Comparison of ENCODE assay signal across 17 cellular contexts in the genomic region with DNA sequence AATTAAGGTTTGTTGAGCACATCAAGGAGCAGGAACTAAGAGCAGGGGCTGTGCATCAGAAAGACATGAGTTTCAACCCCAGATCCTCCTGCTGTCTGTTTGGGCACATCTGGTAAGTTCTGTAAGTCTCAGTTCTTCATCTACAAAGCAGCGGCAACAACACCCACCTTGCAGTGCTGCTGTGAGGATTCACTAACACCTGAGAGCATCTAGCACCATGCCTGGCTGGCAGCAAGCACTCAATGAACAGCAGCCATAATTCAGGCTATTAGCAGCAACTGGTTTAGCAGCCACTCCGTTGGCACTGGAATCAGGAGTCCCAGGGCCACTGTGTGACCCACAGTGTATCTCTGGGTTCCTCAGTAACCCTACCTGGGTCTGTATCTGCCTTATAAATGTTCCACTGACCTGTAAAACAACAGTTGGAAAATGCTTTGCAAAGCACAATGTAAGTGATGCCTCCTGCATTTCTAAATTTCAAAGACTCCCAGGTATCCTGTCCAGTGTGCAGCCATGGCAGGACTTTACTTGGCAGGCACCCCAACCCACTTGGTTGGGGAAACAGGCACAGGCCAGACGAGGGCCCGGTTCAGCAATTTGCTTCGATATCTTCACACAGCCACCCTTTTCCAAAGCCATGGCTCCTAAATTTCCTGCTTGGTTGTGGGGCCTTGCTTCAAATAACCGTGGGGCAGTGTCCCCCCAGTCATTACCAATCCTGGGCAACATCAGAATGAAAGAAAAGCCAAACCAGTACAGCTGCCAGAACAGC. TPM values are rescaled to one million over a fixed set of nuclear protein-coding genes. Genes with fewer than 3 reads are reported as not detected.
A peak's percentile ranks its signal among the peaks of the same experiment; 100 is the strongest.
DNase-seq lines count a peak whose midpoint lies in the region; ATAC-seq, FAIRE-seq and TF ChIP-seq lines count a peak whose summit lies in the region.
"Had no signal": no experiment of that assay in that cellular context is flagged by ENCODE, and none has a peak within 500 bp of the region (broad histone marks: within the 10 kb centered on the region; RNA-seq: fewer than 3 reads in every experiment).

No MANE protein-coding gene starts in this region.

- H3K4me3 ChIP-seq in HepG2 (replicated peaks in 1 of 3; ENCODE audit: insufficient read depth in 1 of 3, low read depth in 2 of 3, low read length in 3 of 3) (no peak overlapping the region), right lobe of liver (no peak overlapping the region), thymus (ENCODE audit: low read length) (no peak overlapping the region)
- H3K4me3 ChIP-seq in naive thymus-derived CD4-positive, alpha-beta T cell (ENCODE audit: low read length), result no peak overlapping the region
- H3K4me3 ChIP-seq: A549, cardiac muscle cell, SJSA1 had no signal

- WGBS in HepG2 (ENCODE audit: low lambda C conversion rate), result 92% methylated on average over 6 of the region's 6 CpGs
- no CpG with 5 or more reads among the region's 6 CpGs for WGBS in right lobe of liver (ENCODE audit: insufficient coverage, low coverage, low lambda C conversion rate, missing lambda C conversion rate)
- 93% methylated on average over 6 of the region's 6 CpGs for WGBS in thymus

- POLR2A ChIA-PET in HepG2 (lab: Yijun Ruan, JAX) (interaction anchor here (3.9 kb wide), 1 partner anchor 54 kb away, joined by 29 read pairs; no protein-coding TSS in a partner anchor), activated B cell treated with CpG ODN at 0.5 μM for 24 hours (lab: Charles Lee) (no interaction called here)
- POLR2A ChIA-PET in naive thymus-derived CD4-positive, alpha-beta T cell (lab: Charles Lee), result interaction anchor here (1.0 to 5.7 kb wide), 2 partner anchors 27 to 55 kb away, joined by 3 to 59 read pairs; no protein-coding TSS in a partner anchor

- H4K20me1 ChIP-seq in HepG2 (ENCODE audit: insufficient read depth, low read length), result no peaks in the 10 kb centered on the region

- TF ChIP-seq CTCF in HepG2 (CRISPR knock-in tag; IDR thresholded peaks at IDR 0.05) (no peak), right lobe of liver (IDR thresholded peaks at IDR 0.05) (no peak), activated B cell treated with CpG ODN at 0.5 μM for 24 hours (IDR thresholded peaks at IDR 0.05) (no peak)

- no peak for ATAC-seq in HepG2
- ATAC-seq in right lobe of liver, result no peak
- ATAC-seq in activated B cell treated with CpG ODN at 0.5 μM for 24 hours (ENCODE audit: low read depth), result no peak
- ATAC-seq in naive thymus-derived CD4-positive, alpha-beta T cell, result no peak
- ATAC-seq in HG02642 (IDR thresholded peaks at IDR 0.05; ENCODE audit: poor library complexity, unreplicated experiment), result no peak
- ATAC-seq: A549; activated naive CD4-positive, alpha-beta T cell treated with anti-CD3 and anti-CD28 coated beads, Interleukin-2, amount 50 U/mL, for 72 hours; left ventricle myocardium superior; stimulated activated effector memory CD8-positive, alpha-beta T cell treated with anti-CD3 and anti-CD28 coated beads, Interleukin-12 subunit alpha, Interleukin-12 subunit beta, amount 100 ng/mL, for 72 hours had no signal

- peaks cover 81% of the 10 kb centered on the region for H3K4me1 Mint-ChIP-seq in activated B cell treated with CpG ODN at 0.5 μM for 24 hours
- H3K4me1 Mint-ChIP-seq in naive thymus-derived CD4-positive, alpha-beta T cell, result peaks cover 48 to 84% (median 74%) of the 10 kb centered on the region in 7 donors

- H3K36me3 Mint-ChIP-seq in activated B cell treated with CpG ODN at 0.5 μM for 24 hours (ENCODE audit: low read depth), result peaks cover 20% of the 10 kb centered on the region
- peaks cover 0 to 14% (median 3%) of the 10 kb centered on the region in 5 donors for H3K36me3 Mint-ChIP-seq in naive thymus-derived CD4-positive, alpha-beta T cell

- peak overlapping the region; percentile 7 for H3K27ac ChIP-seq in HepG2 (ENCODE audit: extremely low read length, insufficient read depth, low read length)
- H3K27ac ChIP-seq in right lobe of liver, result no peak overlapping the region
- H3K27ac ChIP-seq in naive thymus-derived CD4-positive, alpha-beta T cell (ENCODE audit: low read depth, low read length), result peak overlapping the region; percentile 20
- peak overlapping the region; percentile 15 for H3K27ac ChIP-seq in thymus (ENCODE audit: low read depth)
- H3K27ac ChIP-seq: SJSA1 had no signal

- BruUV-seq in HepG2 (replicated peaks; lab: Mats Ljungman, UMichigan), result no TSS peak

- no peak overlapping the region for H2AFZ ChIP-seq in HepG2 (ENCODE audit: low read length)

- no peak for FAIRE-seq in HepG2 (lab: Jason Lieb, UNC)
- FAIRE-seq: A549, small intestine had no signal

- H3K9ac ChIP-seq in HepG2 (ENCODE audit: insufficient read depth, low read depth, low read length), result no peak overlapping the region

- H3K27ac Mint-ChIP-seq in activated B cell treated with CpG ODN at 0.5 μM for 24 hours, result peak overlapping the region; percentile 79
- peak overlapping the region in 6 of 9 donors; percentile 7 to 89 (median 42) for H3K27ac Mint-ChIP-seq in naive thymus-derived CD4-positive, alpha-beta T cell
- H3K27ac Mint-ChIP-seq: stimulated activated effector memory CD8-positive, alpha-beta T cell treated with anti-CD3 and anti-CD28 coated beads, Interleukin-12 subunit alpha, Interleukin-12 subunit beta, amount 100 ng/mL, for 72 hours had no signal

- CTCF ChIA-PET in HepG2 (lab: Yijun Ruan, JAX; ENCODE audit: low intra/inter-chr PET ratio, low total read pairs), result no interaction called here
- CTCF ChIA-PET in activated B cell treated with CpG ODN at 0.5 μM for 24 hours (lab: Charles Lee), result no interaction called here
- CTCF ChIA-PET in naive thymus-derived CD4-positive, alpha-beta T cell (lab: Charles Lee), result no interaction called here

- TF ChIP-seq RAD21 in HepG2 (CRISPR knock-in tag; IDR thresholded peaks at IDR 0.05), result no peak

- no peak overlapping the region for H3K4me2 ChIP-seq in HepG2 (ENCODE audit: low read depth, low read length)

- H3K36me3 ChIP-seq in HepG2 (replicated peaks in 1 of 2; ENCODE audit: control insufficient read depth in 1 of 2, insufficient read depth in 2 of 2, low read length in 2 of 2), result peaks cover 7 to 9% of the 10 kb centered on the region in 2 experiments
- peaks cover 0 to 2% (median 0%) of the 10 kb centered on the region in 4 donors for H3K36me3 ChIP-seq in right lobe of liver
- H3K36me3 ChIP-seq in naive thymus-derived CD4-positive, alpha-beta T cell (ENCODE audit: control insufficient read depth in 2 of 3, insufficient read depth in 3 of 3, low read length in 3 of 3), result no peaks in the 10 kb centered on the region
- H3K36me3 ChIP-seq in thymus (ENCODE audit: control insufficient read depth, insufficient read depth), result peaks cover 5% of the 10 kb centered on the region
- H3K36me3 ChIP-seq: cardiac muscle cell had no signal

- no peaks in the 10 kb centered on the region for H3K9me3 Mint-ChIP-seq in activated B cell treated with CpG ODN at 0.5 μM for 24 hours
- H3K9me3 Mint-ChIP-seq in naive thymus-derived CD4-positive, alpha-beta T cell, result no peaks in the 10 kb centered on the region
- H3K9me3 Mint-ChIP-seq: activated naive CD4-positive, alpha-beta T cell treated with anti-CD3 and anti-CD28 coated beads, Interleukin-2, amount 50 U/mL, for 72 hours; stimulated activated effector memory CD8-positive, alpha-beta T cell treated with anti-CD3 and anti-CD28 coated beads, Interleukin-12 subunit alpha, Interleukin-12 subunit beta, amount 100 ng/mL, for 72 hours had no signal

- peak overlapping the region; percentile 12 for H3K4me3 Mint-ChIP-seq in activated B cell treated with CpG ODN at 0.5 μM for 24 hours
- peak overlapping the region in 4 of 10 donors; percentile 18 to 63 (median 31) for H3K4me3 Mint-ChIP-seq in naive thymus-derived CD4-positive, alpha-beta T cell
- H3K4me3 Mint-ChIP-seq: stimulated activated effector memory CD8-positive, alpha-beta T cell treated with anti-CD3 and anti-CD28 coated beads, Interleukin-12 subunit alpha, Interleukin-12 subunit beta, amount 100 ng/mL, for 72 hours had no signal

- peaks cover 80% of the 10 kb centered on the region for H3K4me1 ChIP-seq in HepG2 (ENCODE audit: insufficient read depth, low read length)
- peaks cover 0 to 37% (median 6%) of the 10 kb centered on the region in 4 donors for H3K4me1 ChIP-seq in right lobe of liver
- H3K4me1 ChIP-seq in naive thymus-derived CD4-positive, alpha-beta T cell (ENCODE audit: control insufficient read depth in 2 of 2, insufficient read depth in 2 of 2, low read length in 2 of 2), result peaks cover 25 to 42% of the 10 kb centered on the region in 2 donors
- peaks cover 39% of the 10 kb centered on the region for H3K4me1 ChIP-seq in thymus (ENCODE audit: control insufficient read depth, insufficient read depth, low read length)

- intact Hi-C loops in HepG2 (cut with micrococcal nuclease; ENCODE audit: unreplicated experiment), result loop anchor here (5.0 kb wide), 1 partner anchor 32 kb away; no protein-coding TSS in a partner anchor
- intact Hi-C loops in right lobe of liver (cut with DNase I), result no loop called here
- intact Hi-C loops in activated B cell treated with CpG ODN at 0.5 μM for 24 hours (cut with micrococcal nuclease), result loop anchor here (5.0 kb wide), 1 partner anchor 1592 kb away; the partner anchor contains the start of gene TANGO6
- intact Hi-C loops in naive thymus-derived CD4-positive, alpha-beta T cell (cut with micrococcal nuclease), result loop anchor here in 1 of 2 donors (5.0 kb wide), 3 partner anchors 32 to 1047 kb away; partner anchors contain the start of genes CMTR2 and TERF2

- H3K27me3 ChIP-seq in HepG2 (ENCODE audit: control insufficient read depth in 1 of 2, insufficient read depth in 2 of 2, low read length in 2 of 2) (no peaks in the 10 kb centered on the region; a peak in 1 of 5 replicates), right lobe of liver (no peaks in the 10 kb centered on the region), thymus (ENCODE audit: control insufficient read depth, insufficient read depth) (no peaks in the 10 kb centered on the region)
- H3K27me3 ChIP-seq in naive thymus-derived CD4-positive, alpha-beta T cell (ENCODE audit: control insufficient read depth in 2 of 2, insufficient read depth in 2 of 2, low read length in 2 of 2), result no peaks in the 10 kb centered on the region
- H3K27me3 ChIP-seq: cardiac muscle cell, SJSA1 had no signal

- no peaks in the 10 kb centered on the region for H3K9me3 ChIP-seq in HepG2 (ENCODE audit: low read length)
- no peaks in the 10 kb centered on the region for H3K9me3 ChIP-seq in right lobe of liver
- no peaks in the 10 kb centered on the region for H3K9me3 ChIP-seq in naive thymus-derived CD4-positive, alpha-beta T cell (ENCODE audit: control insufficient read depth in 2 of 3, low read length in 3 of 3)
- no peaks in the 10 kb centered on the region for H3K9me3 ChIP-seq in thymus (ENCODE audit: control insufficient read depth)
- H3K9me3 ChIP-seq: A549, SJSA1 had no signal

- DNase-seq in HepG2 (ENCODE audit: low spot score), result no peak
- no peak for DNase-seq in right lobe of liver
- DNase-seq in activated B cell treated with CpG ODN at 0.5 μM for 24 hours, result no peak
- no peak for DNase-seq in naive thymus-derived CD4-positive, alpha-beta T cell
- DNase-seq in Kasumi-1 (lab: John Stamatoyannopoulos, UW), result no peak
- DNase-seq in NCI-H146 treated with DMSO at 0.1 percent for 48 hours (lab: John Stamatoyannopoulos, UW; ENCODE audit: unreplicated experiment), result no peak
- DNase-seq: effector memory CD4-positive, alpha-beta T cell; left ventricle myocardium superior; NCI-H1048; small intestine had no signal

- no peak for TF ChIP-seq POLR2A in HepG2 (IDR thresholded peaks at IDR 0.05; ENCODE audit: insufficient read depth in 1 of 2, low read depth in 2 of 2, low read length in 2 of 2)
- TF ChIP-seq POLR2A in right lobe of liver (IDR thresholded peaks at IDR 0.05), result no peak

- no peak for TF ChIP-seq EP300 in HepG2 (IDR thresholded peaks at IDR 0.05; ENCODE audit: low read depth in 2 of 2, low read length in 2 of 2)
- no peak for TF ChIP-seq EP300 in HepG2 (CRISPR knock-in tag; IDR thresholded peaks at IDR 0.05; ENCODE audit: borderline replicate concordance)

- H3K27me3 Mint-ChIP-seq in activated B cell treated with CpG ODN at 0.5 μM for 24 hours, result no peaks in the 10 kb centered on the region
- H3K27me3 Mint-ChIP-seq in naive thymus-derived CD4-positive, alpha-beta T cell, result no peaks in the 10 kb centered on the region

- in situ Hi-C loops in HepG2 (cut with HindIII; ENCODE audit: extremely low pct_ligation_motif_present, low pct_unique_long_range_greater_than_20kb), result no loop called here

- peaks cover 75% of the 10 kb centered on the region for H3K79me2 ChIP-seq in HepG2 (ENCODE audit: insufficient read depth, low read length)

RNA-seq across cellular contexts. Expression of gene ST3GAL2, which starts 4.2 kb away (rescaled TPM):
- total RNA-seq in HepG2 (2016; rRNA removed; fragmentation: Illumina TruSeq; extraction: Trizol), result 17.8 and 24.9 TPM in 2 replicates
- total RNA-seq in HepG2 (2016; cell fraction: cytosol; rRNA removed; fragmentation: Illumina TruSeq; extraction: Trizol; ENCODE audit: low read depth), result 3.6 TPM in 2 replicates
- 15.8 and 25.9 TPM in 2 replicates for total RNA-seq in HepG2 (2016; cell fraction: insoluble cytoplasmic fraction; rRNA removed; fragmentation: Illumina TruSeq; extraction: Trizol)
- total RNA-seq in HepG2 (2016; cell fraction: membrane; rRNA removed; fragmentation: Illumina TruSeq; extraction: Trizol), result 14.6 and 18.9 TPM in 2 replicates
- total RNA-seq in HepG2 (2016; cell fraction: nucleus; rRNA removed; fragmentation: Illumina TruSeq; extraction: Trizol), result 15.0 and 18.9 TPM in 2 replicates
- 16.3 and 17.0 TPM in 2 replicates for polyA plus RNA-seq in HepG2 (2011; rRNA removed)
- polyA plus RNA-seq in HepG2 (2011; cell fraction: cytosol; rRNA removed), result 10.9 and 15.5 TPM in 2 replicates
- 14.6 and 16.7 TPM in 2 replicates for polyA plus RNA-seq in HepG2 (2011; cell fraction: nucleus; rRNA removed)
- polyA plus RNA-seq in HepG2 (2012), result 13.3 and 16.9 TPM in 2 replicates
- 2.3 and 2.9 TPM in 2 replicates for polyA plus RNA-seq in HepG2 (2016; cell fraction: cytosol; fragmentation: Illumina TruSeq; extraction: Trizol; ENCODE audit: low read depth)
- polyA plus RNA-seq in HepG2 (2016; cell fraction: insoluble cytoplasmic fraction; fragmentation: Illumina TruSeq; extraction: Trizol; ENCODE audit: low read depth), result 20.4 and 21.6 TPM in 2 replicates
- polyA plus RNA-seq in HepG2 (2016; cell fraction: membrane; fragmentation: Illumina TruSeq; extraction: Trizol; ENCODE audit: low read depth), result 11.6 and 11.9 TPM in 2 replicates
- 22.8 and 26.4 TPM in 2 replicates for polyA plus RNA-seq in HepG2 (2016; cell fraction: nucleus; fragmentation: Illumina TruSeq; extraction: Trizol; ENCODE audit: insufficient read depth, low read depth)
- 49.4 and 94.6 TPM in 2 replicates for polyA minus RNA-seq in HepG2 (2011; rRNA and poly(A)+ RNA removed; ENCODE audit: low replicate concordance)
- polyA minus RNA-seq in HepG2 (2011; cell fraction: cytosol; rRNA and poly(A)+ RNA removed), result 25.8 and 27.6 TPM in 2 replicates
- 22.4 and 31.0 TPM in 2 replicates for polyA minus RNA-seq in HepG2 (2011; cell fraction: nucleus; rRNA and poly(A)+ RNA removed)
- total RNA-seq in right lobe of liver, result 10 to 100 TPM; 10.4 to 16.7 (median 14.5) TPM
- 51.5 and 57.4 TPM in 2 replicates for total RNA-seq in activated B cell treated with CpG ODN at 0.5 μM for 24 hours
- total RNA-seq in naive thymus-derived CD4-positive, alpha-beta T cell, result 10 to 100 TPM; 16.6 to 35.9 (median 30.4) TPM
- 10 to 100 TPM; 11.3 to 22.5 TPM for polyA plus RNA-seq in naive thymus-derived CD4-positive, alpha-beta T cell
- 11.8 TPM for polyA plus RNA-seq in thymus

RNA-seq across cellular contexts. Expression of gene FCSK, which starts 19.7 kb away (rescaled TPM):
- total RNA-seq in HepG2 (2016; rRNA removed; fragmentation: Illumina TruSeq; extraction: Trizol) (4.9 and 9.1 TPM in 2 replicates), right lobe of liver (10 to 100 TPM; 10.9 to 16.7 (median 13.4) TPM), activated B cell treated with CpG ODN at 0.5 μM for 24 hours (20.1 and 21.4 TPM in 2 replicates)
- 4.4 and 5.2 TPM in 2 replicates for total RNA-seq in HepG2 (2016; cell fraction: cytosol; rRNA removed; fragmentation: Illumina TruSeq; extraction: Trizol; ENCODE audit: low read depth)
- total RNA-seq in HepG2 (2016; cell fraction: insoluble cytoplasmic fraction; rRNA removed; fragmentation: Illumina TruSeq; extraction: Trizol), result 4.2 and 8.4 TPM in 2 replicates
- total RNA-seq in HepG2 (2016; cell fraction: membrane; rRNA removed; fragmentation: Illumina TruSeq; extraction: Trizol), result 2.6 and 3.0 TPM in 2 replicates
- 12.1 and 12.8 TPM in 2 replicates for total RNA-seq in HepG2 (2016; cell fraction: nucleus; rRNA removed; fragmentation: Illumina TruSeq; extraction: Trizol)
- polyA plus RNA-seq in HepG2 (2011; rRNA removed) (15.0 and 19.2 TPM in 2 replicates), thymus (15.7 TPM)
- polyA plus RNA-seq in HepG2 (2011; cell fraction: cytosol; rRNA removed), result 6.7 and 8.3 TPM in 2 replicates
- 81.8 and 104 TPM in 2 replicates for polyA plus RNA-seq in HepG2 (2011; cell fraction: nucleus; rRNA removed)
- 6.2 and 6.4 TPM in 2 replicates for polyA plus RNA-seq in HepG2 (2012)
- polyA plus RNA-seq in HepG2 (2016; cell fraction: cytosol; fragmentation: Illumina TruSeq; extraction: Trizol; ENCODE audit: low read depth), result 0.53 and 0.70 TPM in 2 replicates
- polyA plus RNA-seq in HepG2 (2016; cell fraction: insoluble cytoplasmic fraction; fragmentation: Illumina TruSeq; extraction: Trizol; ENCODE audit: low read depth), result 3.5 and 3.9 TPM in 2 replicates
- 1.2 and 1.3 TPM in 2 replicates for polyA plus RNA-seq in HepG2 (2016; cell fraction: membrane; fragmentation: Illumina TruSeq; extraction: Trizol; ENCODE audit: low read depth)
- 28.7 and 33.1 TPM in 2 replicates for polyA plus RNA-seq in HepG2 (2016; cell fraction: nucleus; fragmentation: Illumina TruSeq; extraction: Trizol; ENCODE audit: insufficient read depth, low read depth)
- polyA minus RNA-seq in HepG2 (2011; rRNA and poly(A)+ RNA removed; ENCODE audit: low replicate concordance), result 24.8 and 29.5 TPM in 2 replicates
- 4.3 and 5.3 TPM in 2 replicates for polyA minus RNA-seq in HepG2 (2011; cell fraction: cytosol; rRNA and poly(A)+ RNA removed)
- polyA minus RNA-seq in HepG2 (2011; cell fraction: nucleus; rRNA and poly(A)+ RNA removed), result 15.6 and 19.0 TPM in 2 replicates
- total RNA-seq in naive thymus-derived CD4-positive, alpha-beta T cell, result 10 to 100 TPM; 23.7 to 45.2 (median 36.7) TPM
- 10 to 100 TPM in 1 of 2 donors, 1 to 10 TPM in 1; 7.5 to 10.3 TPM for polyA plus RNA-seq in naive thymus-derived CD4-positive, alpha-beta T cell

Comparison
In these comparisons a context has a peak if more than half of its experiments do, and no peak if none do; other contexts are left out.
1. H3K27ac ChIP-seq: peak in HepG2 (single experiment), naive thymus-derived CD4-positive, alpha-beta T cell (single experiment) and thymus (single experiment); none in right lobe of liver (0 of 3).
2. intact Hi-C loops: an anchor here in HepG2 (5.0 kb wide) and activated B cell treated with CpG ODN at 0.5 μM for 24 hours (5.0 kb wide); none called in right lobe of liver.